ENCODE assay signal across 9 cellular contexts in the genomic region with DNA sequence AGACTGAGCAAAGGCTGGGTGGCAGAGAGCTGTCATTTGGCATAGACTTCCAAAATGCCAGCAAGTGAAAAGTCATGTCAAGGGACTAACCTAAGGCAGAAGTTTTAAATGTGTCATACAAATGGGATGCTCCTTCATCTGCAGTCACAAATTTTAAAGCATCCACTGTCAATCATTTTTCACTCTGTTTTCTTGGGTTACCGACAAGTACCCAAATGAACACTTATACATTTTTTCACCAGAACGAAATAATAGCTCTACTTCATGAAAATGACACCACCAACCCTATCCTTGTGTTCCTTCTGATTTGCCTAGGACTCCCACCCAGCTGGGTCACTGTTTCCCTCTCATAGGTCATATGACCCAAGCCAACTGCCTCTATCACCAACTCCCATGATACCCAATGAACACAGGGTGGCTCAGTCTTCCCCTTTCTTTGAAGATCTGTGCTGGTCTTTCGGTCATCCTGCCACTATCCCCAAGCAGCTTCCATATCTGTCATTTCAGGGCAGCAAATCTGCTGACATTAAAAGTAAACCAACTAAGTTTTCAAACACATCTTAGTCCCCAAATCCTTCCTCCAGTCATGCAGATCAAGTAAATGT. TPM values are rescaled to one million over a fixed set of nuclear protein-coding genes. Genes with fewer than 3 reads are reported as not detected.
A peak's percentile ranks its signal among the peaks of the same experiment; 100 is the strongest.
DNase-seq lines count a peak whose midpoint lies in the region; ATAC-seq and TF ChIP-seq lines count a peak whose summit lies in the region.
"Had no signal": no experiment of that assay in that cellular context is flagged by ENCODE, and none has a peak within 500 bp of the region (broad histone marks: within the 10 kb centered on the region; RNA-seq: fewer than 3 reads in every experiment).

No MANE protein-coding gene starts in this region.

- no peaks in the 10 kb centered on the region for H3K9me3 ChIP-seq in neural progenitor cell (ENCODE audit: low read depth)

- H3K36me3 ChIP-seq in KMS-11 (ENCODE audit: insufficient read depth) (no peaks in the 10 kb centered on the region), neural progenitor cell (no peaks in the 10 kb centered on the region)

- peak overlapping the region; percentile 49 for H3K4me3 Mint-ChIP-seq in neural progenitor cell

- DNase-seq in AG10803 (ENCODE audit: low read depth) (no peak), coronary artery (ENCODE audit: low spot score) (no peak), neural progenitor cell (ENCODE audit: low spot score) (no peak), NCI-H446 (lab: John Stamatoyannopoulos, UW) (no peak), ACHN (no peak)
- DNase-seq: occipital lobe had no signal

- H3K27me3 ChIP-seq in KMS-11 (ENCODE audit: insufficient read depth, low read depth) (no peaks in the 10 kb centered on the region), neural progenitor cell (no peaks in the 10 kb centered on the region)

- peak overlapping the region; percentile 57 for H3K27ac Mint-ChIP-seq in neural progenitor cell

- H3K4me1 ChIP-seq in KMS-11 (ENCODE audit: low read depth, poor library complexity, severe bottlenecking) (peaks cover 84% of the 10 kb centered on the region), neural progenitor cell (peaks cover 37% of the 10 kb centered on the region)

- H3K4me2 ChIP-seq in KMS-11 (peak overlapping the region; percentile 89), neural progenitor cell (peak overlapping the region; percentile 59)

- H3K9me3 Mint-ChIP-seq in neural progenitor cell, result no peaks in the 10 kb centered on the region

- no peak for TF ChIP-seq CTCF in AG10803 (conservative IDR thresholded peaks at IDR 0.05; ENCODE audit: low read length)
- TF ChIP-seq CTCF in KMS-11 (conservative IDR thresholded peaks at IDR 0.05; ENCODE audit: low read depth, low read length), result no peak
- no peak for TF ChIP-seq CTCF in coronary artery (IDR thresholded peaks at IDR 0.05)
- TF ChIP-seq CTCF in neural progenitor cell (IDR thresholded peaks at IDR 0.05), result no peak

- no peaks in the 10 kb centered on the region for H4K20me1 ChIP-seq in KMS-11 (ENCODE audit: insufficient read depth)
- H4K20me1 ChIP-seq in neural progenitor cell (ENCODE audit: low read depth), result no peaks in the 10 kb centered on the region

- peaks cover 23% of the 10 kb centered on the region for H3K36me3 Mint-ChIP-seq in neural progenitor cell

- in situ Hi-C loops in ACHN (cut with HindIII; ENCODE audit: low pct_ligation_motif_present, low pct_unique_long_range_greater_than_20kb, low sequenced_read_pairs), result no loop called here

- H3K4me1 Mint-ChIP-seq in neural progenitor cell, result peaks cover 47% of the 10 kb centered on the region

- H3K27ac ChIP-seq in KMS-11 (peak overlapping the region; percentile 98), coronary artery (peak overlapping the region; percentile 91 to 92), neural progenitor cell (no peak overlapping the region)

- ATAC-seq in HG02798 (IDR thresholded peaks at IDR 0.05; ENCODE audit: poor library complexity, unreplicated experiment) (no peak), GM19023 (IDR thresholded peaks at IDR 0.05; ENCODE audit: unreplicated experiment) (no peak)

- H3K79me2 ChIP-seq in KMS-11 (ENCODE audit: insufficient read depth, low read depth) (peaks cover 36% of the 10 kb centered on the region), neural progenitor cell (ENCODE audit: low read depth) (peaks cover 23% of the 10 kb centered on the region)

- H3K9ac ChIP-seq in KMS-11, result peak overlapping the region; percentile 77
- H3K9ac ChIP-seq in neural progenitor cell, result no peak overlapping the region

- H3K4me3 ChIP-seq in AG10803 (ENCODE audit: low read length) (peak overlapping the region; percentile 40; the same call in 1 of the 2 replicates), KMS-11 (IDR thresholded peaks at IDR 0.05; ENCODE audit: insufficient read depth, low read depth, low read length) (peak overlapping the region; percentile 12), coronary artery (peak overlapping the region; percentile 51), neural progenitor cell (no peak overlapping the region)

- peak overlapping the region; percentile 37; the same call in 1 of the 2 replicates for H2AFZ ChIP-seq in KMS-11 (ENCODE audit: low read depth)
- H2AFZ ChIP-seq in neural progenitor cell (replicated peaks), result peak overlapping the region; percentile 55

- peaks cover 14% of the 10 kb centered on the region for H3F3A ChIP-seq in neural progenitor cell (ENCODE audit: low read depth)

- H3K27me3 Mint-ChIP-seq in neural progenitor cell (ENCODE audit: insufficient read depth, low read depth), result peaks cover 5% of the 10 kb centered on the region

RNA-seq across cellular contexts. Expression of a gene that starts 21.5 kb away (rescaled TPM):
- 5.2 and 7.2 TPM in 2 replicates for total RNA-seq in neural progenitor cell (ENCODE audit: low replicate concordance)
